Comparison of ENCODE assay signal across 14 cellular contexts in the genomic region with DNA sequence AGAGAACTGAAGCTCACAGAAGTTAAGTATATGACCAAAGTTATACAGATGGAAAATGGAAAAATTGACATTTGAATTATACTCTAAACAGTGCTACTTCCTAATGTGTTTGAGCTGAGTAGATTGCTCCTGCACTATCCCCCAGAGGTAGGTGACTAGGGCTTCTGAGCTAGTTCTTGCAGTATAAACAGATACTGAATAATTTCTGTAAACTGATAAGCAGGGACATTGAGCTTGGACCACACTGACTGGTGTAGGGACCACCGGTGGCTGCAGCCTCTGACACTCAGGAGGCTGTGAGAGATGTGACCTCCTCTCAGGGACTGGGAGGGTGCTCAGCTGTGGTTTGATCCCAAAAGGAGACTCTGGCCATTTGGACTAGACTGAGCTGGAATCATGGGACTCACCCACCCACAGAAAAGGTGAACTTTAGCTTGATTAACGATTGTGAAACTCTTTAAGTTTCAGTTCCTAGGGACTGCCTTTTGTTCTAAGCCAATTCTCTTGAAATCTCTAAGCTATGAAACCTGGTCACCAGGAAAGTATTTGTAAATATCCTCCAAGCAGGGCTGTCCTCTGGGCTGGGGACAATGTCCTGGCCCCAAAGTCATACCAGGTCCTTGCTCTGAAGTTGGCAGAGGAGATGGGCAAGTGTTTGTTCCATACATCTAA.
DNase-seq lines count a peak whose midpoint lies in the region; ATAC-seq and TF ChIP-seq lines count a peak whose summit lies in the region.
"Had no signal": no experiment of that assay in that cellular context is flagged by ENCODE, and none has a peak within 500 bp of the region (broad histone marks: within the 10 kb centered on the region; RNA-seq: fewer than 3 reads in every experiment).

No MANE protein-coding gene starts in this region.

- H3K27me3 Mint-ChIP-seq in activated naive CD8-positive, alpha-beta T cell treated with anti-CD3 and anti-CD28 coated beads, Interleukin-2, amount 50 U/mL, for 24 hours = no peaks in the 10 kb centered on the region
- no peaks in the 10 kb centered on the region for H3K27me3 Mint-ChIP-seq in activated naive CD8-positive, alpha-beta T cell treated with anti-CD3 and anti-CD28 coated beads for 36 hours
- H3K27me3 Mint-ChIP-seq: type B pancreatic cell had no signal

- ATAC-seq in activated naive CD8-positive, alpha-beta T cell treated with anti-CD3 and anti-CD28 coated beads, Interleukin-2, amount 50 U/mL, for 24 hours = peak; percentile 29
- ATAC-seq in HG02623 (IDR thresholded peaks at IDR 0.05; ENCODE audit: unreplicated experiment) (peak; percentile 59), HG03469 (IDR thresholded peaks at IDR 0.05; ENCODE audit: unreplicated experiment) (peak; percentile 41), upper lobe of right lung (peak; percentile 72)

- H3K27me3 ChIP-seq in upper lobe of right lung (no peaks in the 10 kb centered on the region), suprapubic skin (no peaks in the 10 kb centered on the region)
- H3K27me3 ChIP-seq: neutrophil had no signal

- H3K4me3 Mint-ChIP-seq in activated naive CD8-positive, alpha-beta T cell treated with anti-CD3 and anti-CD28 coated beads, Interleukin-2, amount 50 U/mL, for 24 hours = no peak overlapping the region
- no peak overlapping the region for H3K4me3 Mint-ChIP-seq in activated naive CD8-positive, alpha-beta T cell treated with anti-CD3 and anti-CD28 coated beads for 36 hours
- H3K4me3 Mint-ChIP-seq: type B pancreatic cell had no signal

- TF ChIP-seq CTCF in upper lobe of right lung (IDR thresholded peaks at IDR 0.05) (no peak), suprapubic skin (IDR thresholded peaks at IDR 0.05) (no peak), coronary artery (IDR thresholded peaks at IDR 0.05) (no peak)

- H3K4me1 ChIP-seq in upper lobe of right lung = peaks cover 5% of the 10 kb centered on the region
- no peaks in the 10 kb centered on the region for H3K4me1 ChIP-seq in suprapubic skin

- no peak for TF ChIP-seq POLR2A in suprapubic skin (IDR thresholded peaks at IDR 0.05)

- peak overlapping the region; percentile 25 for H3K27ac Mint-ChIP-seq in activated naive CD8-positive, alpha-beta T cell treated with anti-CD3 and anti-CD28 coated beads, Interleukin-2, amount 50 U/mL, for 24 hours
- H3K27ac Mint-ChIP-seq in activated naive CD8-positive, alpha-beta T cell treated with anti-CD3 and anti-CD28 coated beads for 36 hours = no peak overlapping the region
- H3K27ac Mint-ChIP-seq: type B pancreatic cell had no signal

- H3K36me3 ChIP-seq in upper lobe of right lung (no peaks in the 10 kb centered on the region), suprapubic skin (no peaks in the 10 kb centered on the region)
- H3K36me3 ChIP-seq: neutrophil had no signal

- H3K9me3 ChIP-seq in upper lobe of right lung (no peaks in the 10 kb centered on the region), suprapubic skin (no peaks in the 10 kb centered on the region)
- H3K9me3 ChIP-seq: neutrophil had no signal

- no peak overlapping the region for H3K4me3 ChIP-seq in upper lobe of right lung
- no peak overlapping the region for H3K4me3 ChIP-seq in suprapubic skin
- no peak overlapping the region for H3K4me3 ChIP-seq in coronary artery

- no peak overlapping the region for H3K27ac ChIP-seq in upper lobe of right lung
- no peak overlapping the region for H3K27ac ChIP-seq in suprapubic skin
- H3K27ac ChIP-seq in coronary artery = no peak overlapping the region
- H3K27ac ChIP-seq: HL-60, neutrophil had no signal

- DNase-seq in activated naive CD8-positive, alpha-beta T cell treated with anti-CD3 and anti-CD28 coated beads, Interleukin-2, amount 50 U/mL, for 24 hours = no peak
- DNase-seq in activated naive CD8-positive, alpha-beta T cell treated with anti-CD3 and anti-CD28 coated beads for 36 hours = no peak
- DNase-seq in upper lobe of right lung (no peak), suprapubic skin (ENCODE audit: low spot score in 2 of 2) (no peak), NCI-H2081 (lab: John Stamatoyannopoulos, UW) (no peak), coronary artery (ENCODE audit: low spot score) (no peak)
- DNase-seq: activated CD4-positive, alpha-beta T cell treated with anti-CD3 and anti-CD28 coated beads, Interleukin-2, amount 50 U/mL, for 1 hour; NCI-H2107; SHP77 had no signal

- peaks cover 26% of the 10 kb centered on the region for H3K4me1 Mint-ChIP-seq in activated naive CD8-positive, alpha-beta T cell treated with anti-CD3 and anti-CD28 coated beads, Interleukin-2, amount 50 U/mL, for 24 hours
- peaks cover 15% of the 10 kb centered on the region for H3K4me1 Mint-ChIP-seq in activated naive CD8-positive, alpha-beta T cell treated with anti-CD3 and anti-CD28 coated beads for 36 hours

- TF ChIP-seq EP300 in suprapubic skin (IDR thresholded peaks at IDR 0.05) = no peak

- intact Hi-C loops in upper lobe of right lung (cut with DNase I) = no loop called here

- H3K36me3 Mint-ChIP-seq in activated naive CD8-positive, alpha-beta T cell treated with anti-CD3 and anti-CD28 coated beads, Interleukin-2, amount 50 U/mL, for 24 hours (ENCODE audit: low read depth) = no peaks in the 10 kb centered on the region
- H3K36me3 Mint-ChIP-seq in activated naive CD8-positive, alpha-beta T cell treated with anti-CD3 and anti-CD28 coated beads for 36 hours = no peaks in the 10 kb centered on the region
- H3K36me3 Mint-ChIP-seq: type B pancreatic cell had no signal

- H3K9me3 Mint-ChIP-seq in activated naive CD8-positive, alpha-beta T cell treated with anti-CD3 and anti-CD28 coated beads, Interleukin-2, amount 50 U/mL, for 24 hours = no peaks in the 10 kb centered on the region
- no peaks in the 10 kb centered on the region for H3K9me3 Mint-ChIP-seq in activated naive CD8-positive, alpha-beta T cell treated with anti-CD3 and anti-CD28 coated beads for 36 hours
- H3K9me3 Mint-ChIP-seq: type B pancreatic cell had no signal

- WGBS in suprapubic skin = 77% methylated on average over 2 of the region's 2 CpGs
